In the genomic region with DNA sequence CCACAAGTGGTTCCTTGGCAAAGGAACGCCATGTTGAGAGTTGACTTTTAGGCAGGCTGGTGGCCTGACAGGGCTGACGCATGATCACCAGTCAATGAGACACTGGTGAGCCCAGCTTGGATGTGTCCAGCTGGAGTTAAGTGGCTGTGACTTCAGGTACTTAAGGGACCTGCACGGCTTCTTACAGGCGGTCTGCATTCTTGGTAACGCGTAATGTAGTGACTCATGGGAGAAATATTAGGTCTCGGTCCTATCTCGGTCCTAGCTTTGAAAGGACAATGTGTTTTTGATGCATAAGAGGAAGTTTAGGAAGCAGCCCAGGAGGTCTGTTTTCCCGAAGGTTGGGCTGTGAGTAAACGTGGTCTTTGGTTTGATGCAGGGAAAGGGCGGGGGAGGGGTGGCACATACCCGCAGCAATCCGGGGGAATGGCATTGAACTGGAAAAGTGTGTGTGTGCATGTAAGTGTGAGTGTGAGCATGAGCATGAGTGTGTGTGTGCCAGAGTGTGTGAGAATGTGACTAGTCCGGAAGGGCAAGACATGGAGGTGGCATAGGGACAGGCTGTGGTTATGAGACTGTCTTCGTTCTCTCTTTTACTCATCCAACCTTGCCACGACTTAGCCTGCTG, we compare ENCODE assay signal across 13 cellular contexts. TPM values are rescaled to one million over a fixed set of nuclear protein-coding genes. Genes with fewer than 3 reads are reported as not detected.
DNase-seq lines count a peak whose midpoint lies in the region; ATAC-seq and TF ChIP-seq lines count a peak whose summit lies in the region.
"Had no signal": no experiment of that assay in that cellular context is flagged by ENCODE, and none has a peak within 500 bp of the region (broad histone marks: within the 10 kb centered on the region; RNA-seq: fewer than 3 reads in every experiment).

No MANE protein-coding gene starts in this region.

- H2AFZ ChIP-seq in mammary epithelial cell (ENCODE audit: low read depth, low read length): peak overlapping the region; percentile 27

- peaks cover under 1% of the 10 kb centered on the region; the same call in 1 of the 2 replicates for H3K9me3 ChIP-seq in BLaER1
- no peaks in the 10 kb centered on the region for H3K9me3 ChIP-seq in mammary epithelial cell (replicated peaks; ENCODE audit: insufficient read depth, low read length)
- H3K9me3 ChIP-seq in lung (ENCODE audit: control insufficient read depth in 2 of 2, insufficient read depth in 1 of 2, low read length in 1 of 2): peaks cover 0 to 8% of the 10 kb centered on the region in 2 donors
- no peaks in the 10 kb centered on the region for H3K9me3 ChIP-seq in WERI-Rb-1 (ENCODE audit: severe bottlenecking)
- H3K9me3 ChIP-seq: gastrocnemius medialis, tibial nerve had no signal

- H3K79me2 ChIP-seq in mammary epithelial cell (ENCODE audit: insufficient read depth, low read length): no peaks in the 10 kb centered on the region

- H3K9ac ChIP-seq in BLaER1 (no peak overlapping the region), mammary epithelial cell (ENCODE audit: insufficient read depth, low read length) (no peak overlapping the region)

- WGBS in mammary epithelial cell (ENCODE audit: low coverage, missing lambda C conversion rate): 44% methylated on average over 13 of the region's 16 CpGs
- 44 to 67% methylated on average over 16 of the region's 16 CpGs for WGBS in lung, 2 donors

- H3K4me3 ChIP-seq in BLaER1: no peak overlapping the region
- no peak overlapping the region for H3K4me3 ChIP-seq in mammary epithelial cell (replicated peaks in 1 of 3; ENCODE audit: insufficient read depth in 1 of 3, low read depth in 2 of 3, low read length in 3 of 3)
- no peak overlapping the region for H3K4me3 ChIP-seq in lung
- H3K4me3 ChIP-seq in WERI-Rb-1 (ENCODE audit: low read depth, low read length): no peak overlapping the region
- H3K4me3 ChIP-seq: gastrocnemius medialis, tibial nerve had no signal

- H3K27me3 ChIP-seq in BLaER1 (no peaks in the 10 kb centered on the region), mammary epithelial cell (ENCODE audit: insufficient read depth, low read length) (peaks cover 8% of the 10 kb centered on the region), lung (ENCODE audit: control insufficient read depth, insufficient read depth) (no peaks in the 10 kb centered on the region), WERI-Rb-1 (ENCODE audit: insufficient read depth, low read depth, severe bottlenecking) (no peaks in the 10 kb centered on the region)
- H3K27me3 ChIP-seq: gastrocnemius medialis, tibial nerve had no signal

- peaks cover 47% of the 10 kb centered on the region for H3K4me1 ChIP-seq in BLaER1
- peaks cover 16% of the 10 kb centered on the region for H3K4me1 ChIP-seq in mammary epithelial cell (ENCODE audit: insufficient read depth, low read length)
- H3K4me1 ChIP-seq in lung (ENCODE audit: control insufficient read depth in 2 of 2, insufficient read depth in 2 of 2, low read length in 2 of 2): peaks cover 0 to 14% of the 10 kb centered on the region in 2 donors

- in situ Hi-C loops in mammary epithelial cell (cut with MboI; ENCODE audit: low sequenced_read_pairs in 2 of 2): no loop called here

- BruUV-seq in mammary epithelial cell (replicated peaks; lab: Mats Ljungman, UMichigan): no TSS peak

- DNase-seq in HT-29 (ENCODE audit: low spot score) (peak; percentile 62), mammary epithelial cell (peak; percentile 50), lung (ENCODE audit: low spot score) (peak; percentile 83), WERI-Rb-1 (no peak), NCI-H446 (lab: John Stamatoyannopoulos, UW) (no peak), Ammon's horn (ENCODE audit: low spot score) (no peak)
- DNase-seq in stimulated activated CD8-positive, alpha-beta memory T cell treated with anti-CD3 and anti-CD28 coated beads, Interleukin-4, amount 100 ng/mL, for 48 hours: no peak
- DNase-seq: activated CD4-positive, CD25-positive, alpha-beta regulatory T cell; amniotic stem cell; DMS 273 treated with DMSO at 0.1 percent for 48 hours; gastrocnemius medialis had no signal

- TF ChIP-seq CTCF in mammary epithelial cell (conservative IDR thresholded peaks at IDR 0.05 in 1 of 2, IDR thresholded peaks at IDR 0.05 in 1 of 2; ENCODE audit: extremely low read depth in 1 of 2, insufficient read depth in 1 of 2, low read depth in 1 of 2, low read length in 2 of 2) (no peak), lung (IDR thresholded peaks at IDR 0.05; ENCODE audit: control extremely low read depth, extremely low read depth) (no peak), WERI-Rb-1 (IDR thresholded peaks at IDR 0.05; ENCODE audit: low read depth, low read length) (no peak)

- peak overlapping the region; percentile 17; the same call in 1 of the 2 replicates for H3K4me2 ChIP-seq in BLaER1
- H3K4me2 ChIP-seq in mammary epithelial cell (ENCODE audit: insufficient read depth, low read depth, low read length): peak overlapping the region; percentile 7

- H3K36me3 ChIP-seq in BLaER1: no peaks in the 10 kb centered on the region
- no peaks in the 10 kb centered on the region for H3K36me3 ChIP-seq in mammary epithelial cell (ENCODE audit: insufficient read depth, low read length)
- no peaks in the 10 kb centered on the region for H3K36me3 ChIP-seq in lung (ENCODE audit: control insufficient read depth in 2 of 2, insufficient read depth in 2 of 2, low read length in 2 of 2)
- H3K36me3 ChIP-seq in WERI-Rb-1: no peaks in the 10 kb centered on the region
- H3K36me3 ChIP-seq: gastrocnemius medialis, tibial nerve had no signal

- H4K20me1 ChIP-seq in BLaER1 (no peaks in the 10 kb centered on the region), mammary epithelial cell (ENCODE audit: insufficient read depth, low read length) (no peaks in the 10 kb centered on the region)

- CTCF ChIA-PET in mammary epithelial cell (lab: Charles Lee; ENCODE audit: low non-redundant PET): no interaction called here

- ATAC-seq in lung (ENCODE audit: insufficient read depth, low FRiP score): peak; percentile 81
- ATAC-seq: gastrocnemius medialis had no signal

- dilution Hi-C loops in mammary epithelial cell (cut with HindIII; ENCODE audit: low sequenced_read_pairs): no loop called here

- H3K27ac ChIP-seq in BLaER1 (no peak overlapping the region), mammary epithelial cell (ENCODE audit: insufficient read depth, low read depth, low read length) (no peak overlapping the region), lung (ENCODE audit: low read depth in 1 of 2, low read length in 1 of 2) (peak overlapping the region in 1 of 2 donors; percentile 57), WERI-Rb-1 (no peak overlapping the region)
- H3K27ac ChIP-seq: gastrocnemius medialis, tibial nerve had no signal

- intact Hi-C loops in mammary epithelial cell (cut with micrococcal nuclease): no loop called here

RNA-seq across cellular contexts. Expression of a gene that starts 55.3 kb away (rescaled TPM):
- total RNA-seq in HT-29 (2014; rRNA removed; shearing (Covaris generic)): 0.33 and 0.57 TPM in 2 replicates
- 1 to 10 TPM; 1.2 to 3.0 TPM for total RNA-seq in mammary epithelial cell
- 0.36 TPM for polyA plus RNA-seq in mammary epithelial cell
- polyA minus RNA-seq in mammary epithelial cell: not detected
- total RNA-seq in lung: 10 to 100 TPM; 13.3 to 16.1 TPM
- 10 to 100 TPM in 1 of 2 donors, 1 to 10 TPM in 1; 8.4 to 16.4 TPM for polyA plus RNA-seq in lung

Comparison
In these comparisons a context has a peak if more than half of its experiments do, and no peak if none do; other contexts are left out.
1. DNase-seq: peak in HT-29 (single experiment), mammary epithelial cell (single experiment) and lung (single experiment); none in WERI-Rb-1 (single experiment), NCI-H446 (0 of 2), stimulated activated CD8-positive, alpha-beta memory T cell treated with anti-CD3 and anti-CD28 coated beads, Interleukin-4, amount 100 ng/mL, for 48 hours (single experiment) and Ammon's horn (single experiment).